7 cellular contexts compared by ENCODE assay signal in the genomic region with DNA sequence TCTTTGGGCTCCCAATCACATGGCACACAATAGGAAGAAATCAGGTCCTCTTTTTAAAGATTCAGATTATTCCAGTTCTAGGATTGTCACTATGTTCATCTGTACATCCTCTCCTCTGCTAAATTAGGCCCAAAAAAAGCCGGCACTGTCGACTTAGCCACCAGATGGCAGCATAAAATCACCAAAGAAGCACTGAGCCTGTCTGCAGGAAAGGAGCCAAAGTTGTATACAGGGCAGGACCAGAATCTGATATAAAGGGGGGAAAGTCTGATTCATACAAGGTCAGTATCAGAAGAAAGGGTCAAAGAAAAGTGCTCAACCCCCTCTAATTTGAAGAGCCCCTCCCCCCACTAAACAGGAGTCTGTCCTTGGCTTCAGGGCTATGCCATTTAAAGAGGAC. TPM values are rescaled to one million over a fixed set of nuclear protein-coding genes. Genes with fewer than 3 reads are reported as not detected.
DNase-seq lines count a peak whose midpoint lies in the region; TF ChIP-seq lines count a peak whose summit lies in the region.

No MANE protein-coding gene starts in this region.

- peaks cover 14% of the 10 kb centered on the region for H3K79me2 ChIP-seq in SK-N-SH (ENCODE audit: insufficient read depth)

- intact Hi-C loops in head of caudate nucleus (cut with DNase I) = loop anchor here (5.0 to 10.0 kb wide), 3 partner anchors 89 to 277 kb away; no protein-coding TSS in a partner anchor

- TF ChIP-seq RAD21 in SK-N-SH (IDR thresholded peaks at IDR 0.05; ENCODE audit: low read length) = peak; percentile 96

- H3K27ac Mint-ChIP-seq in activated naive CD4-positive, alpha-beta T cell treated with anti-CD3 and anti-CD28 coated beads, Interleukin-2, amount 10 ng/mL, durations not matched to agents 7 days and 5 days = no peak overlapping the region

- no peaks in the 10 kb centered on the region for H3K4me1 ChIP-seq in SK-N-SH (ENCODE audit: control insufficient read depth in 1 of 2, insufficient read depth in 2 of 2, low read depth in 1 of 2, low read length in 1 of 2)

- WGBS in SK-N-SH (ENCODE audit: low lambda C conversion rate) = 0% methylated on average over 2 of the region's 2 CpGs

- H3K4me2 ChIP-seq in SK-N-SH = no peak overlapping the region

- no peak overlapping the region for H3K27ac ChIP-seq in SK-N-SH (ENCODE audit: low read depth in 2 of 2, low read length in 1 of 2)

- no peaks in the 10 kb centered on the region for H3K4me1 Mint-ChIP-seq in activated naive CD4-positive, alpha-beta T cell treated with anti-CD3 and anti-CD28 coated beads, Interleukin-2, amount 10 ng/mL, durations not matched to agents 7 days and 5 days

- H3K9me3 Mint-ChIP-seq in activated naive CD4-positive, alpha-beta T cell treated with anti-CD3 and anti-CD28 coated beads, Interleukin-2, amount 10 ng/mL, durations not matched to agents 7 days and 5 days = no peaks in the 10 kb centered on the region

- H4K20me1 ChIP-seq in SK-N-SH (ENCODE audit: insufficient read depth) = peaks cover 3% of the 10 kb centered on the region; the same call in 1 of the 2 replicates

- no peaks in the 10 kb centered on the region for H3K27me3 Mint-ChIP-seq in activated naive CD4-positive, alpha-beta T cell treated with anti-CD3 and anti-CD28 coated beads, Interleukin-2, amount 10 ng/mL, durations not matched to agents 7 days and 5 days

- H2AFZ ChIP-seq in SK-N-SH (ENCODE audit: low read depth) = no peak overlapping the region; the same call in 1 of the 2 replicates

- DNase-seq in LoVo (ENCODE audit: low spot score) (peak; percentile 41), SK-N-SH (peak; percentile 57), head of caudate nucleus (peak; percentile 34 to 89 (median 80)), renal cortical epithelial cell (ENCODE audit: low read depth) (peak; percentile 32), GM19240 (ENCODE audit: insufficient read length, low spot score) (no peak)
- peak; percentile 64 for DNase-seq in activated naive CD4-positive, alpha-beta T cell treated with anti-CD3 and anti-CD28 coated beads, Interleukin-2, amount 10 ng/mL, durations not matched to agents 7 days and 5 days

- POLR2A ChIA-PET in SK-N-SH (lab: Yijun Ruan, JAX) = no interaction called here

- no peak overlapping the region for H3K9ac ChIP-seq in SK-N-SH

- TF ChIP-seq CTCF in GM12872 (IDR thresholded peaks at IDR 0.05; ENCODE audit: insufficient read depth, low read depth, low read length) = peak; percentile 52
- peak; percentile 96 for TF ChIP-seq CTCF in SK-N-SH (IDR thresholded peaks at IDR 0.05)

- TF ChIP-seq EP300 in SK-N-SH (IDR thresholded peaks at IDR 0.05; ENCODE audit: borderline replicate concordance in 1 of 2, low read depth in 1 of 2, low read length in 1 of 2) = no peak

- no peaks in the 10 kb centered on the region for H3K36me3 ChIP-seq in SK-N-SH (replicated peaks in 1 of 2; ENCODE audit: control insufficient read depth in 1 of 2, insufficient read depth in 2 of 2, low read length in 1 of 2)

- no peaks in the 10 kb centered on the region for H3F3A ChIP-seq in SK-N-SH (replicated peaks; ENCODE audit: insufficient read depth)

- no peaks in the 10 kb centered on the region for H3K9me2 ChIP-seq in SK-N-SH

- no peaks in the 10 kb centered on the region for H3K27me3 ChIP-seq in SK-N-SH (ENCODE audit: insufficient read depth)

- H3K4me3 Mint-ChIP-seq in activated naive CD4-positive, alpha-beta T cell treated with anti-CD3 and anti-CD28 coated beads, Interleukin-2, amount 10 ng/mL, durations not matched to agents 7 days and 5 days = no peak overlapping the region

- CTCF ChIA-PET in SK-N-SH (lab: Yijun Ruan, JAX) = interaction anchor here (0.8 to 2.8 kb wide), 13 partner anchors 9 to 519 kb away, joined by 3 to 18 read pairs (median 4); no protein-coding TSS in a partner anchor
- CTCF ChIA-PET in activated naive CD4-positive, alpha-beta T cell treated with anti-CD3 and anti-CD28 coated beads, Interleukin-2, amount 10 ng/mL, durations not matched to agents 7 days and 5 days (lab: Charles Lee) = interaction anchor here (0.7 to 1.4 kb wide), 4 partner anchors 160 to 280 kb away, joined by 3 to 9 read pairs (median 3); no protein-coding TSS in a partner anchor

- H3K4me3 ChIP-seq in SK-N-SH (ENCODE audit: low read depth in 2 of 2, low read length in 1 of 2) = no peak overlapping the region

- H3K36me3 Mint-ChIP-seq in activated naive CD4-positive, alpha-beta T cell treated with anti-CD3 and anti-CD28 coated beads, Interleukin-2, amount 10 ng/mL, durations not matched to agents 7 days and 5 days = no peaks in the 10 kb centered on the region

- H3K9me3 ChIP-seq in SK-N-SH = no peaks in the 10 kb centered on the region

TF ChIP-seq in SK-N-SH, 30 proteins besides CTCF, POLR2A, EP300 and RAD21:
- TF ChIP-seq NFIC (IDR thresholded peaks at IDR 0.05; ENCODE audit: borderline replicate concordance) = peak; percentile 59; the same call in 1 of the 2 replicates
- TF ChIP-seq FOXJ3 (CRISPR knock-in tag; IDR thresholded peaks at IDR 0.05) = no peak
- peak; percentile 98 for TF ChIP-seq SMC3 (IDR thresholded peaks at IDR 0.05; ENCODE audit: low read depth, low read length)

RNA-seq across cellular contexts. Expression of a gene that starts 3.0 kb away (rescaled TPM):
- 135 and 215 TPM in 2 replicates for polyA plus RNA-seq in SK-N-SH (2012; rRNA removed)
- 1.6 and 1.9 TPM in 2 replicates for polyA plus RNA-seq in SK-N-SH (2012; cell fraction: cytosol; rRNA removed)
- 846 and 1,404 TPM in 2 replicates for polyA plus RNA-seq in SK-N-SH (2012; cell fraction: nucleus; rRNA removed)
- 0.35 and 99.2 TPM in 2 replicates for total RNA-seq in renal cortical epithelial cell
